In genomic region chr6:7119272-7119801, GRCh38 we compare ENCODE assay signal across 1 cellular context.
TF ChIP-seq lines count a peak whose summit lies in the region.

No MANE protein-coding gene starts in this region.

TF ChIP-seq in K562, 482 proteins besides CTCF, POLR2A, EP300 and RAD21 (continued from another document and continues in another):
- TF ChIP-seq THRB (CRISPR knock-in tag; conservative IDR thresholded peaks at IDR 0.05) (no peak), MLX (CRISPR knock-in tag; conservative IDR thresholded peaks at IDR 0.05) (no peak), ADNP (tag; IDR thresholded peaks at IDR 0.05) (no peak), ETV6 (IDR thresholded peaks at IDR 0.05; ENCODE audit: borderline replicate concordance in 1 of 2, low read depth in 2 of 2, low read length in 1 of 2) (no peak), ETV6 (CRISPR knock-in tag; IDR thresholded peaks at IDR 0.05; ENCODE audit: borderline replicate concordance) (no peak), E2F4 (CRISPR knock-in tag; IDR thresholded peaks at IDR 0.05; ENCODE audit: low read depth) (no peak), SMC3 (conservative IDR thresholded peaks at IDR 0.05; ENCODE audit: insufficient read depth, low read depth, low read length) (no peak), MCM7 (IDR thresholded peaks at IDR 0.05) (peak in 1 of 2 experiments; percentile 84; a peak in 2 of 4 replicates), ZNF644 (tag; IDR thresholded peaks at IDR 0.05; ENCODE audit: low read depth) (0 out of 2 replicates have a peak, but pooled peaks have one; percentile 45), STAT5B (CRISPR knock-in tag; IDR thresholded peaks at IDR 0.05) (no peak), AFF1 (IDR thresholded peaks at IDR 0.05; ENCODE audit: low read depth in 1 of 2, partially characterized antibody in 2 of 2) (peak; percentile 69 to 83), ZSCAN29 (IDR thresholded peaks at IDR 0.05) (0 out of 2 replicates have a peak, but pooled peaks have one; percentile 22), RAD51 (IDR thresholded peaks at IDR 0.05; ENCODE audit: borderline replicate concordance, low read depth) (peak; percentile 49; the same call in 1 of the 2 replicates), E2F6 (IDR thresholded peaks at IDR 0.05; ENCODE audit: borderline replicate concordance in 1 of 2, extremely low read depth in 1 of 2, insufficient read depth in 1 of 2, insufficient read length in 1 of 2, low read depth in 1 of 2, low read length in 1 of 2, poor library complexity in 1 of 2, severe bottlenecking in 1 of 2) (peak; percentile 27 to 29), HMGXB4 (CRISPR knock-in tag; IDR thresholded peaks at IDR 0.05) (no peak), HLTF (IDR thresholded peaks at IDR 0.05) (peak; percentile 89; the same call in 1 of the 2 replicates), USF1 (CRISPR knock-in tag; IDR thresholded peaks at IDR 0.05) (peak; percentile 81), ZNF551 (CRISPR knock-in tag; IDR thresholded peaks at IDR 0.05) (no peak), ZNF274 (IDR thresholded peaks at IDR 0.05; ENCODE audit: borderline replicate concordance, low read depth, low read length) (no peak), BRCA1 (IDR thresholded peaks at IDR 0.05) (no peak), BRCA1 (CRISPR knock-in tag; IDR thresholded peaks at IDR 0.05) (no peak), ZZZ3 (IDR thresholded peaks at IDR 0.05) (no peak), FOXA1 (IDR thresholded peaks at IDR 0.05; ENCODE audit: borderline replicate concordance) (no peak), ZBTB7A (IDR thresholded peaks at IDR 0.05; ENCODE audit: borderline replicate concordance, control insufficient read depth, low read depth, low read length) (no peak), NONO (IDR thresholded peaks at IDR 0.05; ENCODE audit: low read depth in 2 of 2, low read length in 1 of 2) (no peak), KDM5B (IDR thresholded peaks at IDR 0.05; ENCODE audit: insufficient replicate concordance, low read depth, low read length) (peak; percentile 36), CHD4 (IDR thresholded peaks at IDR 0.05; ENCODE audit: insufficient read depth, insufficient replicate concordance, low read depth, low read length, poor library complexity, severe bottlenecking) (no peak), PHF21A (IDR thresholded peaks at IDR 0.05; ENCODE audit: borderline replicate concordance, low read depth) (peak; percentile 65; the same call in 1 of the 2 replicates), HDAC8 (tag; IDR thresholded peaks at IDR 0.05) (no peak), E4F1 (CRISPR knock-in tag; IDR thresholded peaks at IDR 0.05; ENCODE audit: borderline replicate concordance) (no peak), TCF3 (CRISPR knock-in tag; IDR thresholded peaks at IDR 0.05) (peak; percentile 86), RBM15 (IDR thresholded peaks at IDR 0.05; ENCODE audit: insufficient read depth, low read length) (no peak), CCNT2 (IDR thresholded peaks at IDR 0.05; ENCODE audit: borderline replicate concordance, extremely low read depth, insufficient read length, low read depth, low read length) (no peak), ZNF766 (CRISPR knock-in tag; conservative IDR thresholded peaks at IDR 0.05) (peak; percentile 81; the same call in 1 of the 2 replicates), CREM (IDR thresholded peaks at IDR 0.05; ENCODE audit: low read depth) (peak; percentile 49; the same call in 1 of the 2 replicates), ZBED1 (IDR thresholded peaks at IDR 0.05) (no peak), CXXC5 (CRISPR knock-in tag; IDR thresholded peaks at IDR 0.05) (peak; percentile 60), ZNF140 (CRISPR knock-in tag; IDR thresholded peaks at IDR 0.05) (no peak), ZNF12 (CRISPR knock-in tag; IDR thresholded peaks at IDR 0.05) (no peak), FOXM1 (IDR thresholded peaks at IDR 0.05; ENCODE audit: low read depth) (peak; percentile 62), FOXM1 (CRISPR knock-in tag; IDR thresholded peaks at IDR 0.05; ENCODE audit: low read depth) (no peak), SREBF1 (IDR thresholded peaks at IDR 0.05; ENCODE audit: borderline replicate concordance, low read depth, low read length) (no peak), ZNF507 (tag; conservative IDR thresholded peaks at IDR 0.05) (no peak), RNF219 (CRISPR knock-in tag; IDR thresholded peaks at IDR 0.05) (no peak), ZNF277 (CRISPR knock-in tag; IDR thresholded peaks at IDR 0.05; ENCODE audit: borderline replicate concordance) (no peak), ZNF217 (CRISPR knock-in tag; IDR thresholded peaks at IDR 0.05) (no peak), SMARCC2 (IDR thresholded peaks at IDR 0.05; ENCODE audit: low read depth) (peak; percentile 69)
